Comparison of ENCODE assay signal across 2 cellular contexts in genomic region chr6:387293-387694, GRCh38.
TF ChIP-seq lines count a peak whose summit lies in the region.

No MANE protein-coding gene starts in this region.

TF ChIP-seq in HEK293, 187 proteins besides CTCF, POLR2A, EP300 and RAD21:
- TF ChIP-seq ZNF274 (IDR thresholded peaks at IDR 0.05; ENCODE audit: low read length): no peak
- TF ChIP-seq ZNF274 (tag by site-specific recombination; IDR thresholded peaks at IDR 0.05; ENCODE audit: borderline replicate concordance): no peak
- TF ChIP-seq ATF2 (tag by site-specific recombination; IDR thresholded peaks at IDR 0.05; ENCODE audit: low read depth): peak; percentile 72
TF ChIP-seq in HEK293: peak in this region for 1.

TF ChIP-seq in GM12878, 131 proteins besides CTCF, POLR2A, EP300 and RAD21:
- TF ChIP-seq KLF5 (IDR thresholded peaks at IDR 0.05; ENCODE audit: partially characterized antibody): no peak
- no peak for TF ChIP-seq TBL1XR1 (IDR thresholded peaks at IDR 0.05; ENCODE audit: low read depth, low read length)
- TF ChIP-seq MTA2 (IDR thresholded peaks at IDR 0.05; ENCODE audit: low read depth): no peak
- TF ChIP-seq SPI1 (IDR thresholded peaks at IDR 0.05; ENCODE audit: borderline replicate concordance, insufficient read depth, low read depth, low read length): no peak
- TF ChIP-seq TARDBP (IDR thresholded peaks at IDR 0.05; ENCODE audit: borderline replicate concordance): no peak
- no peak for TF ChIP-seq CUX1 (IDR thresholded peaks at IDR 0.05; ENCODE audit: insufficient replicate concordance, low read depth, low read length)
- no peak for TF ChIP-seq PKNOX1 (IDR thresholded peaks at IDR 0.05)
- TF ChIP-seq IKZF2 (IDR thresholded peaks at IDR 0.05): no peak
- TF ChIP-seq ATF7 (IDR thresholded peaks at IDR 0.05; ENCODE audit: low read depth): 0 out of 2 replicates have a peak, but pooled peaks have one; percentile 19
- no peak for TF ChIP-seq MEF2A (IDR thresholded peaks at IDR 0.05; ENCODE audit: insufficient read depth, low read depth, low read length)
- no peak for TF ChIP-seq HCFC1 (IDR thresholded peaks at IDR 0.05; ENCODE audit: low read length)
- no peak for TF ChIP-seq ZBED1 (IDR thresholded peaks at IDR 0.05; ENCODE audit: borderline replicate concordance)
- no peak for TF ChIP-seq PML (IDR thresholded peaks at IDR 0.05; ENCODE audit: low read length)
- peak; percentile 22 for TF ChIP-seq BCL3 (IDR thresholded peaks at IDR 0.05; ENCODE audit: borderline replicate concordance, insufficient read depth, low read depth, low read length, poor library complexity, severe bottlenecking)
